In genomic region chr5:77194762-77195161, GRCh38 we compare ENCODE assay signal across 5 cellular contexts.
TF ChIP-seq lines count a peak whose summit lies in the region.

No MANE protein-coding gene starts in this region.

TF ChIP-seq in SK-N-SH treated with all-trans-retinoic acid at 6 μM for 48 hours, 23 proteins besides CTCF, POLR2A, EP300 and RAD21:
- TF ChIP-seq GLIS3 (CRISPR knock-in tag; IDR thresholded peaks at IDR 0.05) (no peak), ZNF8 (CRISPR knock-in tag; IDR thresholded peaks at IDR 0.05) (peak; percentile 74; the same call in 1 of the 2 replicates)
TF ChIP-seq in SK-N-SH treated with all-trans-retinoic acid at 6 μM for 48 hours: peak in this region for 1.

TF ChIP-seq in SK-N-SH, 30 proteins besides CTCF, POLR2A, EP300 and RAD21:
- no peak for TF ChIP-seq GABPA (IDR thresholded peaks at IDR 0.05; ENCODE audit: low read depth)

TF ChIP-seq in A549, 52 proteins besides CTCF, POLR2A, EP300 and RAD21:
- TF ChIP-seq RCOR1 (IDR thresholded peaks at IDR 0.05; ENCODE audit: low read depth, low read length) (no peak), MAFK (IDR thresholded peaks at IDR 0.05; ENCODE audit: partially characterized antibody) (peak; percentile 57)

TF ChIP-seq in IMR-90, 13 proteins besides CTCF, POLR2A, EP300 and RAD21:
- TF ChIP-seq RFX5 (IDR thresholded peaks at IDR 0.05; ENCODE audit: low read depth, low read length) (no peak), NFE2L2 (IDR thresholded peaks at IDR 0.05; ENCODE audit: low read depth, low read length) (peak; percentile 55; the same call in 1 of the 2 replicates)

TF ChIP-seq in K562, 482 proteins besides CTCF, POLR2A, EP300 and RAD21:
- 0 out of 2 replicates have a peak, but pooled peaks have one; percentile 18 for TF ChIP-seq MAFG (tag; conservative IDR thresholded peaks at IDR 0.05)
- peak; percentile 18; the same call in 1 of the 2 replicates for TF ChIP-seq ZNF316 (IDR thresholded peaks at IDR 0.05)
- TF ChIP-seq, protein P1, sequence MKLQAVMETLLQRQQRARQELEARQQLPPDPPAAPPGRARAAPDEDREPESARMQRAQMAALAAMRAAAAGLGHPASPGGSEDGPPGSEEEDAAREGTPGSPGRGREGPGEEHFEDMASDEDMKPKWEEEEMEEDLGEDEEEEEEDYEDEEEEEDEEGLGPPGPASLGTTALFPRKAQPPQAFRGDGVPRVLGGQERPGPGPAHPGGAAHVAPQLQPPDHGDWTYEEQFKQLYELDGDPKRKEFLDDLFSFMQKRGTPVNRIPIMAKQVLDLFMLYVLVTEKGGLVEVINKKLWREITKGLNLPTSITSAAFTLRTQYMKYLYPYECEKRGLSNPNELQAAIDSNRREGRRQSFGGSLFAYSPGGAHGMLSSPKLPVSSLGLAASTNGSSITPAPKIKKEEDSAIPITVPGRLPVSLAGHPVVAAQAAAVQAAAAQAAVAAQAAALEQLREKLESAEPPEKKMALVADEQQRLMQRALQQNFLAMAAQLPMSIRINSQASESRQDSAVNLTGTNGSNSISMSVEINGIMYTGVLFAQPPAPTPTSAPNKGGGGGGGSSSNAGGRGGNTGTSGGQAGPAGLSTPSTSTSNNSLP (IDR thresholded peaks at IDR 0.05; ENCODE audit: borderline replicate concordance, low read depth, low read length) = no peak
- TF ChIP-seq, protein P2, sequence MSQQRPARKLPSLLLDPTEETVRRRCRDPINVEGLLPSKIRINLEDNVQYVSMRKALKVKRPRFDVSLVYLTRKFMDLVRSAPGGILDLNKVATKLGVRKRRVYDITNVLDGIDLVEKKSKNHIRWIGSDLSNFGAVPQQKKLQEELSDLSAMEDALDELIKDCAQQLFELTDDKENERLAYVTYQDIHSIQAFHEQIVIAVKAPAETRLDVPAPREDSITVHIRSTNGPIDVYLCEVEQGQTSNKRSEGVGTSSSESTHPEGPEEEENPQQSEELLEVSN (IDR thresholded peaks at IDR 0.05; ENCODE audit: borderline replicate concordance in 1 of 2, extremely low read depth in 1 of 2, insufficient read depth in 1 of 2, insufficient read length in 1 of 2, low read depth in 1 of 2, low read length in 1 of 2, poor library complexity in 1 of 2, severe bottlenecking in 1 of 2) = no peak
- no peak for TF ChIP-seq TFE3 (CRISPR knock-in tag; IDR thresholded peaks at IDR 0.05)
- no peak for TF ChIP-seq ERF (CRISPR knock-in tag; IDR thresholded peaks at IDR 0.05)
TF ChIP-seq in K562: peak in this region for 2.
